1 cellular context compared by ENCODE assay signal in the genomic region with DNA sequence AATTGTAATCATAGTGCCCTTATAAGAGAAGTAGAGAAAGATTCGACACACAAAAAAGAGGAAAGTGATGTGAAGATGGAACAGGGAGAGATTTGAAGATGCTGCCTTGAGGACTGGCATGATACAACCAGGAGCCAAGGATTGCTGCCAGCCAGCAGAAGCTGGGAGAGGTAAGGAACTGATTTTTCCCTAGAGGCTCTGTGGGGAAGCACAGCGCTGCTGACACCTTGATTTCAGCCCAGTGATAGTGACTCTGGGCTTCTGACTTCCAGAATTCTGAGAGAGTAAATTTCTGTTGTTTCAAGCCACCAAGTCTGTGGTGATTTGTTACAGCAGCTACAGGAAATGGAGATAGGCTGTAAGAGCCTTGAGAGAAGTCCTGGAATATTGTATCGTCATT.
TF ChIP-seq lines count a peak whose summit lies in the region.

No MANE protein-coding gene starts in this region.

TF ChIP-seq in GM23338, 12 proteins besides CTCF, POLR2A, EP300 and RAD21 (continued from another document):
- TF ChIP-seq, protein P1, sequence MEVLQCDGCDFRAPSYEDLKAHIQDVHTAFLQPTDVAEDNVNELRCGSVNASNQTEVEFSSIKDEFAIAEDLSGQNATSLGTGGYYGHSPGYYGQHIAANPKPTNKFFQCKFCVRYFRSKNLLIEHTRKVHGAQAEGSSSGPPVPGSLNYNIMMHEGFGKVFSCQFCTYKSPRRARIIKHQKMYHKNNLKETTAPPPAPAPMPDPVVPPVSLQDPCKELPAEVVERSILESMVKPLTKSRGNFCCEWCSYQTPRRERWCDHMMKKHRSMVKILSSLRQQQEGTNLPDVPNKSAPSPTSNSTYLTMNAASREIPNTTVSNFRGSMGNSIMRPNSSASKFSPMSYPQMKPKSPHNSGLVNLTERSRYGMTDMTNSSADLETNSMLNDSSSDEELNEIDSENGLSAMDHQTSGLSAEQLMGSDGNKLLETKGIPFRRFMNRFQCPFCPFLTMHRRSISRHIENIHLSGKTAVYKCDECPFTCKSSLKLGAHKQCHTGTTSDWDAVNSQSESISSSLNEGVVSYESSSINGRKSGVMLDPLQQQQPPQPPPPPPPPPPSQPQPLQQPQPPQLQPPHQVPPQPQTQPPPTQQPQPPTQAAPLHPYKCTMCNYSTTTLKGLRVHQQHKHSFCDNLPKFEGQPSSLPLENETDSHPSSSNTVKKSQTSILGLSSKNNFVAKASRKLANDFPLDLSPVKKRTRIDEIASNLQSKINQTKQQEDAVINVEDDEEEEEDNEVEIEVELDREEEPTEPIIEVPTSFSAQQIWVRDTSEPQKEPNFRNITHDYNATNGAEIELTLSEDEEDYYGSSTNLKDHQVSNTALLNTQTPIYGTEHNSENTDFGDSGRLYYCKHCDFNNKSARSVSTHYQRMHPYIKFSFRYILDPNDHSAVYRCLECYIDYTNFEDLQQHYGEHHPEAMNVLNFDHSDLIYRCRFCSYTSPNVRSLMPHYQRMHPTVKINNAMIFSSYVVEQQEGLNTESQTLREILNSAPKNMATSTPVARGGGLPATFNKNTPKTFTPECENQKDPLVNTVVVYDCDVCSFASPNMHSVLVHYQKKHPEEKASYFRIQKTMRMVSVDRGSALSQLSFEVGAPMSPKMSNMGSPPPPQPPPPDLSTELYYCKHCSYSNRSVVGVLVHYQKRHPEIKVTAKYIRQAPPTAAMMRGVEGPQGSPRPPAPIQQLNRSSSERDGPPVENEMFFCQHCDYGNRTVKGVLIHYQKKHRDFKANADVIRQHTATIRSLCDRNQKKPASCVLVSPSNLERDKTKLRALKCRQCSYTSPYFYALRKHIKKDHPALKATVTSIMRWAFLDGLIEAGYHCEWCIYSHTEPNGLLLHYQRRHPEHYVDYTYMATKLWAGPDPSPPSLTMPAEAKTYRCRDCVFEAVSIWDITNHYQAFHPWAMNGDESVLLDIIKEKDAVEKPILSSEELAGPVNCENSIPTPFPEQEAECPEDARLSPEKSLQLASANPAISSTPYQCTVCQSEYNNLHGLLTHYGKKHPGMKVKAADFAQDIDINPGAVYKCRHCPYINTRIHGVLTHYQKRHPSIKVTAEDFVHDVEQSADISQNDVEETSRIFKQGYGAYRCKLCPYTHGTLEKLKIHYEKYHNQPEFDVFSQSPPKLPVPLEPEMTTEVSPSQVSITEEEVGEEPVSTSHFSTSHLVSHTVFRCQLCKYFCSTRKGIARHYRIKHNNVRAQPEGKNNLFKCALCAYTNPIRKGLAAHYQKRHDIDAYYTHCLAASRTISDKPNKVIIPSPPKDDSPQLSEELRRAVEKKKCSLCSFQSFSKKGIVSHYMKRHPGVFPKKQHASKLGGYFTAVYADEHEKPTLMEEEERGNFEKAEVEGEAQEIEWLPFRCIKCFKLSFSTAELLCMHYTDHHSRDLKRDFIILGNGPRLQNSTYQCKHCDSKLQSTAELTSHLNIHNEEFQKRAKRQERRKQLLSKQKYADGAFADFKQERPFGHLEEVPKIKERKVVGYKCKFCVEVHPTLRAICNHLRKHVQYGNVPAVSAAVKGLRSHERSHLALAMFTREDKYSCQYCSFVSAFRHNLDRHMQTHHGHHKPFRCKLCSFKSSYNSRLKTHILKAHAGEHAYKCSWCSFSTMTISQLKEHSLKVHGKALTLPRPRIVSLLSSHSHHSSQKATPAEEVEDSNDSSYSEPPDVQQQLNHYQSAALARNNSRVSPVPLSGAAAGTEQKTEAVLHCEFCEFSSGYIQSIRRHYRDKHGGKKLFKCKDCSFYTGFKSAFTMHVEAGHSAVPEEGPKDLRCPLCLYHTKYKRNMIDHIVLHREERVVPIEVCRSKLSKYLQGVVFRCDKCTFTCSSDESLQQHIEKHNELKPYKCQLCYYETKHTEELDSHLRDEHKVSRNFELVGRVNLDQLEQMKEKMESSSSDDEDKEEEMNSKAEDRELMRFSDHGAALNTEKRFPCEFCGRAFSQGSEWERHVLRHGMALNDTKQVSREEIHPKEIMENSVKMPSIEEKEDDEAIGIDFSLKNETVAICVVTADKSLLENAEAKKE (CRISPR knock-in tag; IDR thresholded peaks at IDR 0.05), result no peak
- no peak for TF ChIP-seq ZNF114 (CRISPR knock-in tag; IDR thresholded peaks at IDR 0.05)
